Comparison of ENCODE assay signal across 8 cellular contexts in the genomic region with DNA sequence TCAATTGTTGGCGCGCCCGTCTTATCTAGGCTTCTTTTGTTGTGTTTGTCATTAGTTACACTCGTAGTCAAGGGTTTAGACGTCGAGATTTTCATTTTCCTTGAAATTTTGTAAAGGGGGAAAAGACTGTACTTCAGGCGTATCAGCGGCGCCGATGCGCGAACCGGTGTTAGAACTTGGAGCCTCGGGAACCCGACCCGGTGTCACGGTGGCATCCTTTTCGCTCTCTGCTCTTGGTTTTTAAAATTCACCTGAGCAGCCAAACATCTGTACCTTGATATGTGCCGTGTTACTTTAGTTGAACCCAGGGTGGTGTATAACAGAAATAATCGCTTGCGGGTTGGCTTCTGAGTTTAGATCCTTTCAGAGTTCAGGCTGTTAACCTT. TPM values are rescaled to one million over a fixed set of nuclear protein-coding genes. Genes with fewer than 3 reads are reported as not detected.
A peak's percentile ranks its signal among the peaks of the same experiment; 100 is the strongest.
DNase-seq lines count a peak whose midpoint lies in the region; ATAC-seq and TF ChIP-seq lines count a peak whose summit lies in the region.

No MANE protein-coding gene starts in this region.

- H3K36me3 ChIP-seq in SJCRH30: no peaks in the 10 kb centered on the region

- intact Hi-C loops in posterior cingulate gyrus (cut with DNase I): loop anchor here (1.0 to 10.0 kb wide), 5 partner anchors 51 to 411 kb away; a partner anchor contains a TSS

- TF ChIP-seq CTCF in GM12864 (IDR thresholded peaks at IDR 0.05; ENCODE audit: low read depth, low read length, missing control alignments): no peak
- TF ChIP-seq CTCF in retinal pigment epithelial cell (conservative IDR thresholded peaks at IDR 0.05; ENCODE audit: low read depth, low read length): no peak

- H3K27me3 ChIP-seq in SJCRH30: no peaks in the 10 kb centered on the region

- no peak for ATAC-seq in HG03521 (IDR thresholded peaks at IDR 0.05; ENCODE audit: unreplicated experiment)

- peak overlapping the region; percentile 94 for H3K4me3 ChIP-seq in GM12864 (ENCODE audit: low read depth, low read length)
- H3K4me3 ChIP-seq in SJCRH30: peak overlapping the region; percentile 82
- H3K4me3 ChIP-seq in retinal pigment epithelial cell (ENCODE audit: low read length): peak overlapping the region; percentile 80

- no peaks in the 10 kb centered on the region for H3K4me1 ChIP-seq in SJCRH30

- no peak overlapping the region; the same call in 1 of the 2 replicates for H3K27ac ChIP-seq in SJCRH30

- DNase-seq in GM12864 (ENCODE audit: low read depth) (no peak), SJCRH30 (no peak), erythroblast (lab: John Stamatoyannopoulos, UW) (peak; percentile 66 to 76), retinal pigment epithelial cell (ENCODE audit: low read depth) (no peak), posterior cingulate gyrus (no peak), retina (no peak)
- DNase-seq in stimulated activated CD8-positive, alpha-beta memory T cell treated with anti-CD3 and anti-CD28 coated beads, Interleukin-4, amount 100 ng/mL, for 48 hours: no peak

- H3K9me3 ChIP-seq in SJCRH30 (replicated peaks): no peaks in the 10 kb centered on the region

- TF ChIP-seq POLR2A in erythroblast (IDR thresholded peaks at IDR 0.05; ENCODE audit: low read length): no peak

RNA-seq across cellular contexts. Expression of a gene that starts 0.6 kb away (rescaled TPM):
- total RNA-seq in SJCRH30 (2014; rRNA removed; shearing (Covaris generic)): 18.6 and 18.8 TPM in 2 replicates

RNA-seq across cellular contexts. Expression of a gene that starts 50.9 kb away (rescaled TPM):
- total RNA-seq in SJCRH30 (2014; rRNA removed; shearing (Covaris generic)): 18.1 and 20.5 TPM in 2 replicates

Comparison
In these comparisons a context has a peak if more than half of its experiments do, and no peak if none do; other contexts are left out.
1. DNase-seq: peak in erythroblast (2 of 2); none in GM12864 (single experiment), SJCRH30 (0 of 2), retinal pigment epithelial cell (single experiment), posterior cingulate gyrus (0 of 10), stimulated activated CD8-positive, alpha-beta memory T cell treated with anti-CD3 and anti-CD28 coated beads, Interleukin-4, amount 100 ng/mL, for 48 hours (single experiment) and retina (single experiment).
2. Peak in every context shown above with its lines, with median percentiles within 50 percentile points of each other: H3K4me3 ChIP-seq.